Comparison of ENCODE assay signal across 32 cellular contexts in genomic region chr11:58608331-58608730, GRCh38.
"Had no signal": no experiment of that assay in that cellular context is flagged by ENCODE, and none has a peak within 500 bp of the region (broad histone marks: within the 10 kb centered on the region; RNA-seq: fewer than 3 reads in every experiment).

No MANE protein-coding gene starts in this region.

- DNase-seq: activated B cell treated with CpG ODN at 0.5 μM for 24 hours; activated CD4-positive, alpha-beta memory T cell treated with anti-CD3 and anti-CD28 coated beads, Interleukin-2, amount 10 ng/mL, durations not matched to agents 7 days and 5 days; activated CD4-positive, alpha-beta T cell treated with anti-CD3 and anti-CD28 coated beads, Interleukin-2, amount 10 ng/mL, durations not matched to agents 7 days and 5 days; activated CD4-positive, alpha-beta T cell treated with anti-CD3 and anti-CD28 coated beads, Interleukin-2, amount 50 U/mL, for 4 hours; activated CD8-positive, alpha-beta memory T cell treated with anti-CD3 and anti-CD28 coated beads, Interleukin-2, amount 50 U/mL, for 48 hours; activated gamma-delta T cell; activated naive CD4-positive, alpha-beta T cell; activated naive CD4-positive, alpha-beta T cell treated with anti-CD3 and anti-CD28 coated beads, Interleukin-2, amount 10 ng/mL, durations not matched to agents 7 days and 5 days; activated naive CD8-positive, alpha-beta T cell treated with anti-CD3 and anti-CD28 coated beads, Interleukin-2, amount 10 ng/mL, durations not matched to agents 7 days and 5 days; activated T-cell treated with anti-CD3 and anti-CD28 coated beads for 4 hours; activated T-cell treated with anti-CD3 and anti-CD28 coated beads, Interleukin-2, amount 50 U/mL, for 4 hours; central memory CD4-positive, alpha-beta T cell; cerebellar nuclear complex; colonic mucosa; effector CD8-positive, alpha-beta T cell; esophagus squamous epithelium; foreskin melanocyte; head of caudate nucleus; T-helper 1 cell; T-helper 17 cell; T1000; WERI-Rb-1 had no signal

- H3K27ac ChIP-seq: ascending aorta, breast epithelium, cardiac muscle cell, colonic mucosa, epithelial cell of prostate, esophagus squamous epithelium, WERI-Rb-1 had no signal

- ATAC-seq: T-helper 17 cell had no signal

- H3K9me3 ChIP-seq: ascending aorta, breast epithelium, colonic mucosa, esophagus squamous epithelium had no signal

- H3K4me1 ChIP-seq: ascending aorta, breast epithelium, colonic mucosa had no signal

- H3K9me3 Mint-ChIP-seq: activated B cell treated with CpG ODN at 0.5 μM for 24 hours; activated CD4-positive, alpha-beta memory T cell treated with anti-CD3 and anti-CD28 coated beads, Interleukin-2, amount 10 ng/mL, durations not matched to agents 7 days and 5 days; activated naive CD4-positive, alpha-beta T cell treated with anti-CD3 and anti-CD28 coated beads, Interleukin-2, amount 10 ng/mL, durations not matched to agents 7 days and 5 days; activated naive CD4-positive, alpha-beta T cell treated with anti-CD3 and anti-CD28 coated beads, Interleukin-2, amount 50 U/mL, for 72 hours; activated naive CD8-positive, alpha-beta T cell treated with anti-CD3 and anti-CD28 coated beads, Interleukin-2, amount 10 ng/mL, durations not matched to agents 7 days and 5 days; activated T-cell treated with anti-CD3 and anti-CD28 coated beads, Interleukin-2, amount 50 U/mL, for 4 hours; activated T-helper 1 cell treated with anti-CD3 and anti-CD28 coated beads, Interleukin-12 subunit alpha, Interleukin-12 subunit beta, Interleukin-2, Interleukin-4 antibody, amounts not matched to agents 30 ng/mL and 10 ng/mL and 1 ng/mL, durations not matched to agents 14 hours and 24 hours and 36 hours; brain; T-helper 2 cell treated with Interferon-gamma antibody and Interleukin-4, amounts not matched to agents 5 μg/mL and 100 μg/mL, for 36 hours had no signal

- H3K4me3 ChIP-seq: ascending aorta, breast epithelium, cardiac muscle cell, colonic mucosa, esophagus squamous epithelium had no signal

- FAIRE-seq: endometrium, endothelial cell of umbilical vein had no signal

- H3K27me3 Mint-ChIP-seq: activated B cell treated with CpG ODN at 0.5 μM for 24 hours; activated CD4-positive, alpha-beta memory T cell treated with anti-CD3 and anti-CD28 coated beads, Interleukin-2, amount 10 ng/mL, durations not matched to agents 7 days and 5 days; activated CD4-positive, alpha-beta T cell treated with anti-CD3 and anti-CD28 coated beads, Interleukin-2, amount 10 ng/mL, durations not matched to agents 7 days and 5 days; activated naive CD4-positive, alpha-beta T cell treated with anti-CD3 and anti-CD28 coated beads, Interleukin-2, amount 10 ng/mL, durations not matched to agents 7 days and 5 days; activated naive CD8-positive, alpha-beta T cell treated with anti-CD3 and anti-CD28 coated beads, Interleukin-2, amount 10 ng/mL, durations not matched to agents 7 days and 5 days; brain; T-helper 17 cell had no signal

- H3K4me3 Mint-ChIP-seq: activated B cell treated with CpG ODN at 0.5 μM for 24 hours; activated CD4-positive, alpha-beta memory T cell treated with anti-CD3 and anti-CD28 coated beads, Interleukin-2, amount 10 ng/mL, durations not matched to agents 7 days and 5 days; activated CD4-positive, alpha-beta T cell treated with anti-CD3 and anti-CD28 coated beads, Interleukin-2, amount 10 ng/mL, durations not matched to agents 7 days and 5 days; activated naive CD4-positive, alpha-beta T cell treated with anti-CD3 and anti-CD28 coated beads, Interleukin-2, amount 10 ng/mL, durations not matched to agents 7 days and 5 days; activated naive CD8-positive, alpha-beta T cell treated with anti-CD3 and anti-CD28 coated beads, Interleukin-2, amount 10 ng/mL, durations not matched to agents 7 days and 5 days; activated T-cell treated with anti-CD3 and anti-CD28 coated beads, Interleukin-2, amount 50 U/mL, for 4 hours; activated T-helper 1 cell treated with anti-CD3 and anti-CD28 coated beads, Interleukin-12 subunit alpha, Interleukin-12 subunit beta, Interleukin-2, Interleukin-4 antibody, amounts not matched to agents 30 ng/mL and 10 ng/mL and 1 ng/mL, durations not matched to agents 14 hours and 24 hours and 36 hours; brain; T-helper 17 cell; T-helper 2 cell treated with Interferon-gamma antibody and Interleukin-4, amounts not matched to agents 5 μg/mL and 100 μg/mL, for 36 hours had no signal

- H3K27me3 ChIP-seq: ascending aorta, breast epithelium, cardiac muscle cell, colonic mucosa, esophagus squamous epithelium had no signal

- H3K27ac Mint-ChIP-seq: activated B cell treated with CpG ODN at 0.5 μM for 24 hours; activated CD4-positive, alpha-beta memory T cell treated with anti-CD3 and anti-CD28 coated beads, Interleukin-2, amount 10 ng/mL, durations not matched to agents 7 days and 5 days; activated CD4-positive, alpha-beta T cell treated with anti-CD3 and anti-CD28 coated beads, Interleukin-2, amount 10 ng/mL, durations not matched to agents 7 days and 5 days; activated naive CD4-positive, alpha-beta T cell treated with anti-CD3 and anti-CD28 coated beads, Interleukin-2, amount 10 ng/mL, durations not matched to agents 7 days and 5 days; activated naive CD8-positive, alpha-beta T cell treated with anti-CD3 and anti-CD28 coated beads, Interleukin-2, amount 10 ng/mL, durations not matched to agents 7 days and 5 days; activated T-helper 1 cell treated with anti-CD3 and anti-CD28 coated beads, Interleukin-12 subunit alpha, Interleukin-12 subunit beta, Interleukin-2, Interleukin-4 antibody, amounts not matched to agents 30 ng/mL and 10 ng/mL and 1 ng/mL, durations not matched to agents 14 hours and 24 hours and 36 hours; brain; T-helper 17 cell; T-helper 2 cell treated with Interferon-gamma antibody and Interleukin-4, amounts not matched to agents 5 μg/mL and 100 μg/mL, for 36 hours had no signal
